In genomic region chr17:745406-745805, GRCh38 we compare ENCODE assay signal across 2 cellular contexts.
TF ChIP-seq lines count a peak whose summit lies in the region.

No MANE protein-coding gene starts in this region.

TF ChIP-seq in IMR-90, 13 proteins besides CTCF, POLR2A, EP300 and RAD21:
- TF ChIP-seq CEBPB (IDR thresholded peaks at IDR 0.05; ENCODE audit: low read depth, low read length): no peak
- TF ChIP-seq RFX5 (IDR thresholded peaks at IDR 0.05; ENCODE audit: low read depth, low read length): no peak
- no peak for TF ChIP-seq MAZ (IDR thresholded peaks at IDR 0.05; ENCODE audit: borderline replicate concordance, low read depth, low read length)
- TF ChIP-seq, protein P1, sequence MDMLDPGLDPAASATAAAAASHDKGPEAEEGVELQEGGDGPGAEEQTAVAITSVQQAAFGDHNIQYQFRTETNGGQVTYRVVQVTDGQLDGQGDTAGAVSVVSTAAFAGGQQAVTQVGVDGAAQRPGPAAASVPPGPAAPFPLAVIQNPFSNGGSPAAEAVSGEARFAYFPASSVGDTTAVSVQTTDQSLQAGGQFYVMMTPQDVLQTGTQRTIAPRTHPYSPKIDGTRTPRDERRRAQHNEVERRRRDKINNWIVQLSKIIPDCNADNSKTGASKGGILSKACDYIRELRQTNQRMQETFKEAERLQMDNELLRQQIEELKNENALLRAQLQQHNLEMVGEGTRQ (IDR thresholded peaks at IDR 0.05; ENCODE audit: low read depth, low read length): no peak
- no peak for TF ChIP-seq CHD1 (IDR thresholded peaks at IDR 0.05; ENCODE audit: low read depth, low read length)

TF ChIP-seq in K562, 482 proteins besides CTCF, POLR2A, EP300 and RAD21:
- TF ChIP-seq SETDB1 (IDR thresholded peaks at IDR 0.05; ENCODE audit: low read length) (no peak), RBFOX2 (IDR thresholded peaks at IDR 0.05; ENCODE audit: low read depth, low read length) (0 out of 2 replicates have a peak, but pooled peaks have one; percentile 27), ZBTB17 (CRISPR knock-in tag; IDR thresholded peaks at IDR 0.05) (no peak)
- TF ChIP-seq, protein P2, sequence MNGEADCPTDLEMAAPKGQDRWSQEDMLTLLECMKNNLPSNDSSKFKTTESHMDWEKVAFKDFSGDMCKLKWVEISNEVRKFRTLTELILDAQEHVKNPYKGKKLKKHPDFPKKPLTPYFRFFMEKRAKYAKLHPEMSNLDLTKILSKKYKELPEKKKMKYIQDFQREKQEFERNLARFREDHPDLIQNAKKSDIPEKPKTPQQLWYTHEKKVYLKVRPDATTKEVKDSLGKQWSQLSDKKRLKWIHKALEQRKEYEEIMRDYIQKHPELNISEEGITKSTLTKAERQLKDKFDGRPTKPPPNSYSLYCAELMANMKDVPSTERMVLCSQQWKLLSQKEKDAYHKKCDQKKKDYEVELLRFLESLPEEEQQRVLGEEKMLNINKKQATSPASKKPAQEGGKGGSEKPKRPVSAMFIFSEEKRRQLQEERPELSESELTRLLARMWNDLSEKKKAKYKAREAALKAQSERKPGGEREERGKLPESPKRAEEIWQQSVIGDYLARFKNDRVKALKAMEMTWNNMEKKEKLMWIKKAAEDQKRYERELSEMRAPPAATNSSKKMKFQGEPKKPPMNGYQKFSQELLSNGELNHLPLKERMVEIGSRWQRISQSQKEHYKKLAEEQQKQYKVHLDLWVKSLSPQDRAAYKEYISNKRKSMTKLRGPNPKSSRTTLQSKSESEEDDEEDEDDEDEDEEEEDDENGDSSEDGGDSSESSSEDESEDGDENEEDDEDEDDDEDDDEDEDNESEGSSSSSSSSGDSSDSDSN (IDR thresholded peaks at IDR 0.05; ENCODE audit: borderline replicate concordance in 1 of 2, low read depth in 2 of 2, low read length in 2 of 2): no peak
TF ChIP-seq in K562: peak in this region for 1.
